14 cellular contexts compared by ENCODE assay signal in genomic region chr9:70557665-70558419, GRCh38.
DNase-seq lines count a peak whose midpoint lies in the region; ATAC-seq and TF ChIP-seq lines count a peak whose summit lies in the region.
"Had no signal": no experiment of that assay in that cellular context is flagged by ENCODE, and none has a peak within 500 bp of the region (broad histone marks: within the 10 kb centered on the region; RNA-seq: fewer than 3 reads in every experiment).

No MANE protein-coding gene starts in this region.

- no peaks in the 10 kb centered on the region for H3K27me3 Mint-ChIP-seq in stimulated activated memory B cell treated with anti-CD40 and anti-IgM and Interleukin-4, amounts not matched to agents 10 μg/mL and 1 μg/mL and 100 μg/mL, for 72 hours
- H3K27me3 Mint-ChIP-seq: activated CD8-positive, alpha-beta memory T cell treated with anti-CD3 and anti-CD28 coated beads, Interleukin-2, amount 10 ng/mL, durations not matched to agents 7 days and 5 days had no signal

- H3K36me3 ChIP-seq in uterus (no peaks in the 10 kb centered on the region), WERI-Rb-1 (no peaks in the 10 kb centered on the region)
- H3K36me3 ChIP-seq: suprapubic skin had no signal

- no peak overlapping the region for H3K4me3 ChIP-seq in uterus
- no peak overlapping the region for H3K4me3 ChIP-seq in WERI-Rb-1 (ENCODE audit: low read depth, low read length)
- H3K4me3 ChIP-seq: GM23338, suprapubic skin had no signal

- H3K27ac ChIP-seq in uterus, result no peak overlapping the region
- no peak overlapping the region for H3K27ac ChIP-seq in WERI-Rb-1
- H3K27ac ChIP-seq: suprapubic skin had no signal

- H3K36me3 Mint-ChIP-seq in stimulated activated memory B cell treated with anti-CD40 and anti-IgM and Interleukin-4, amounts not matched to agents 10 μg/mL and 1 μg/mL and 100 μg/mL, for 72 hours, result no peaks in the 10 kb centered on the region

- H3K4me3 Mint-ChIP-seq in stimulated activated memory B cell treated with anti-CD40 and anti-IgM and Interleukin-4, amounts not matched to agents 10 μg/mL and 1 μg/mL and 100 μg/mL, for 72 hours, result no peak overlapping the region
- H3K4me3 Mint-ChIP-seq: activated CD8-positive, alpha-beta memory T cell treated with anti-CD3 and anti-CD28 coated beads, Interleukin-2, amount 10 ng/mL, durations not matched to agents 7 days and 5 days; GM23338 had no signal

- no peaks in the 10 kb centered on the region for H3K4me1 ChIP-seq in uterus

- no peaks in the 10 kb centered on the region for H3K9me3 Mint-ChIP-seq in stimulated activated memory B cell treated with anti-CD40 and anti-IgM and Interleukin-4, amounts not matched to agents 10 μg/mL and 1 μg/mL and 100 μg/mL, for 72 hours
- H3K9me3 Mint-ChIP-seq: GM23338 had no signal

- no peak for TF ChIP-seq POLR2A in uterus (IDR thresholded peaks at IDR 0.05)

- H3K27me3 ChIP-seq in uterus (no peaks in the 10 kb centered on the region), WERI-Rb-1 (ENCODE audit: insufficient read depth, low read depth, severe bottlenecking) (no peaks in the 10 kb centered on the region)
- H3K27me3 ChIP-seq: suprapubic skin had no signal

- TF ChIP-seq CTCF in uterus (IDR thresholded peaks at IDR 0.05), result no peak
- no peak for TF ChIP-seq CTCF in WERI-Rb-1 (IDR thresholded peaks at IDR 0.05; ENCODE audit: low read depth, low read length)

- H3K9me3 ChIP-seq in uterus, result no peaks in the 10 kb centered on the region
- no peaks in the 10 kb centered on the region for H3K9me3 ChIP-seq in WERI-Rb-1 (ENCODE audit: severe bottlenecking)
- H3K9me3 ChIP-seq: suprapubic skin had no signal

- peak; percentile 98 for ATAC-seq in HG02610 (IDR thresholded peaks at IDR 0.05; ENCODE audit: unreplicated experiment)
- peak; percentile 99 for ATAC-seq in HG03378 (IDR thresholded peaks at IDR 0.05; ENCODE audit: unreplicated experiment)
- peak; percentile 94 for ATAC-seq in stimulated activated memory B cell treated with anti-CD40 and anti-IgM and Interleukin-4, amounts not matched to agents 10 μg/mL and 1 μg/mL and 100 μg/mL, for 72 hours
- ATAC-seq: activated CD8-positive, alpha-beta memory T cell treated with anti-CD3 and anti-CD28 coated beads, Interleukin-2, amount 10 ng/mL, durations not matched to agents 7 days and 5 days; GM23338 had no signal

- DNase-seq in GM19240 (ENCODE audit: insufficient read length, low spot score) (peak; percentile 11), uterus (no peak), WERI-Rb-1 (no peak), AG20443 (ENCODE audit: low spot score) (no peak)
- DNase-seq: activated CD8-positive, alpha-beta memory T cell treated with anti-CD3 and anti-CD28 coated beads, Interleukin-2, amount 10 ng/mL, durations not matched to agents 7 days and 5 days; DMS153; kidney; NCI-H510A treated with DMSO at 0.1 percent for 48 hours; nucleus accumbens had no signal

- intact Hi-C loops in uterus (cut with DNase I; ENCODE audit: low total_unique reads), result no loop called here

- H3K4me1 Mint-ChIP-seq in stimulated activated memory B cell treated with anti-CD40 and anti-IgM and Interleukin-4, amounts not matched to agents 10 μg/mL and 1 μg/mL and 100 μg/mL, for 72 hours, result peaks cover 15% of the 10 kb centered on the region

- H3K27ac Mint-ChIP-seq in stimulated activated memory B cell treated with anti-CD40 and anti-IgM and Interleukin-4, amounts not matched to agents 10 μg/mL and 1 μg/mL and 100 μg/mL, for 72 hours, result peak overlapping the region; percentile 67
- H3K27ac Mint-ChIP-seq: activated CD8-positive, alpha-beta memory T cell treated with anti-CD3 and anti-CD28 coated beads, Interleukin-2, amount 10 ng/mL, durations not matched to agents 7 days and 5 days; GM23338 had no signal
